In the genomic region with DNA sequence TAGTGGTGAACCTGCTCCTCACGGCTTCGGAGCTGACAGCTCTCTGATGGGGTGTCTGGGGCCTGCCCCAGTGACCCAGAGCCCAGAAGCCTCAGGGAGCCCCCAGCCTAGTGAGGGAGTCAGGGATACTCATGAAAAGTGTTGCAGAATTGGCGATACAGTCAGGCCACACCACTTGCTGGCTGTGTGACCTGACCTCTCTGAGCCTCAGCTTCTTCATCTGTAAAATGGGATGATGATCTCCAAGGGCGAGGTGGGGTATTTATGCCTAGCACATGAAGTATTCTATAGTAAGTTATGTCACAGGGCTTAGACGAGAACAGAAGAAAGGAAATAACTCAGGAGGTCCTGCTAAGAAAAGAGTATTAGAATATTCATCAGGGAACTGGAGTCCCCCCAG, we compare ENCODE assay signal across 10 cellular contexts. TPM values are rescaled to one million over a fixed set of nuclear protein-coding genes. Genes with fewer than 3 reads are reported as not detected.
A peak's percentile ranks its signal among the peaks of the same experiment; 100 is the strongest.
DNase-seq lines count a peak whose midpoint lies in the region; ATAC-seq and TF ChIP-seq lines count a peak whose summit lies in the region.
"Had no signal": no experiment of that assay in that cellular context is flagged by ENCODE, and none has a peak within 500 bp of the region (broad histone marks: within the 10 kb centered on the region; RNA-seq: fewer than 3 reads in every experiment).

No MANE protein-coding gene starts in this region.

- peak overlapping the region; percentile 98 for H3K4me3 Mint-ChIP-seq in endothelial cell (ENCODE audit: unreplicated experiment)
- H3K4me3 Mint-ChIP-seq in nephron: peak overlapping the region; percentile 82 to 87 (median 85)

- H3K36me3 Mint-ChIP-seq in endothelial cell (ENCODE audit: low read depth, unreplicated experiment): peaks cover 3% of the 10 kb centered on the region
- H3K36me3 Mint-ChIP-seq in nephron (ENCODE audit: low read depth): no peaks in the 10 kb centered on the region

- H3K4me1 ChIP-seq in BLaER1 (peaks cover 61% of the 10 kb centered on the region), MM.1S (ENCODE audit: low read length) (peaks cover 23% of the 10 kb centered on the region)

- H3K9me2 ChIP-seq in MM.1S (replicated peaks; ENCODE audit: insufficient read depth, low read length): no peaks in the 10 kb centered on the region

- no peaks in the 10 kb centered on the region for H3K9me3 ChIP-seq in BLaER1
- H3K9me3 ChIP-seq in MM.1S (replicated peaks; ENCODE audit: insufficient read depth, low read length): no peaks in the 10 kb centered on the region

- TF ChIP-seq CTCF in MM.1S (IDR thresholded peaks at IDR 0.05; ENCODE audit: low read length): no peak
- TF ChIP-seq CTCF in endothelial cell (IDR thresholded peaks at IDR 0.05; ENCODE audit: unreplicated experiment): no peak
- TF ChIP-seq CTCF in nephron (IDR thresholded peaks at IDR 0.05; ENCODE audit: unreplicated experiment in 3 of 3): no peak
- TF ChIP-seq CTCF in GM10266 (IDR thresholded peaks at IDR 0.05; ENCODE audit: control insufficient read depth, insufficient read depth, low read depth, missing control alignments): no peak

- H3K27ac ChIP-seq in BLaER1 (no peak overlapping the region), MM.1S (ENCODE audit: low read length) (no peak overlapping the region)

- peaks cover 17% of the 10 kb centered on the region; the same call in 1 of the 2 replicates for H3F3A ChIP-seq in MM.1S (ENCODE audit: insufficient read depth, low read length)

- H3K27me3 ChIP-seq in BLaER1 (peaks cover 52% of the 10 kb centered on the region), MM.1S (replicated peaks; ENCODE audit: insufficient read depth, low read length) (0 out of 2 replicates have a peak, but pooled peaks cover 13% of the 10 kb centered on the region)

- H3K9ac ChIP-seq in BLaER1 (no peak overlapping the region), MM.1S (ENCODE audit: low read length) (no peak overlapping the region)

- H3K27me3 Mint-ChIP-seq in endothelial cell (ENCODE audit: unreplicated experiment) (peaks cover 6% of the 10 kb centered on the region), nephron (ENCODE audit: low read depth) (peaks cover 10% of the 10 kb centered on the region)

- H4K20me1 ChIP-seq in BLaER1 (peaks cover 7% of the 10 kb centered on the region), MM.1S (ENCODE audit: insufficient read depth, low read length) (no peaks in the 10 kb centered on the region)

- no peaks in the 10 kb centered on the region for H3K36me3 ChIP-seq in BLaER1
- H3K36me3 ChIP-seq in MM.1S (replicated peaks; ENCODE audit: insufficient read depth, low read length): no peaks in the 10 kb centered on the region

- H3K9me3 Mint-ChIP-seq in endothelial cell (ENCODE audit: unreplicated experiment): no peaks in the 10 kb centered on the region
- H3K9me3 Mint-ChIP-seq in nephron: peaks cover 4% of the 10 kb centered on the region

- H3K79me2 ChIP-seq in MM.1S (ENCODE audit: low read length): peaks cover 39% of the 10 kb centered on the region

- ATAC-seq in HG03457 (IDR thresholded peaks at IDR 0.05; ENCODE audit: unreplicated experiment): no peak

- no peak overlapping the region for H2AFZ ChIP-seq in MM.1S (ENCODE audit: low read length)

- H3K4me2 ChIP-seq in BLaER1 (peak overlapping the region; percentile 98), MM.1S (ENCODE audit: low read depth, low read length) (peak overlapping the region; percentile 92; the same call in 1 of the 2 replicates)

- H3K4me1 Mint-ChIP-seq in endothelial cell (ENCODE audit: unreplicated experiment) (peaks cover 60% of the 10 kb centered on the region), nephron (peaks cover 71% of the 10 kb centered on the region)

- no peak for DNase-seq in MM.1S
- DNase-seq in endothelial cell (ENCODE audit: low spot score): no peak
- DNase-seq in nucleus accumbens (lab: John Stamatoyannopoulos, UW): no peak
- DNase-seq in GM10266 (ENCODE audit: extremely low spot score): no peak
- no peak for DNase-seq in DMS 273 treated with DMSO at 0.1 percent for 48 hours (lab: John Stamatoyannopoulos, UW)
- DNase-seq: NCI-H1436; NK-92 treated with Interleukin-12 subunit alpha and Interleukin-12 subunit beta, amount 100 ng/mL, for 24 hours had no signal

- H3K27ac Mint-ChIP-seq in endothelial cell (ENCODE audit: unreplicated experiment): no peak overlapping the region
- H3K27ac Mint-ChIP-seq in nephron: peak overlapping the region; percentile 79 to 93 (median 93)

- H3K4me3 ChIP-seq in BLaER1: no peak overlapping the region
- H3K4me3 ChIP-seq in MM.1S (ENCODE audit: low read length): no peak overlapping the region

RNA-seq across cellular contexts. Expression of gene TMEM51, which starts 1.6 kb away (rescaled TPM):
- 23.5 TPM for total RNA-seq in endothelial cell (ENCODE audit: unreplicated experiment)
